2 cellular contexts compared by ENCODE assay signal in the genomic region with DNA sequence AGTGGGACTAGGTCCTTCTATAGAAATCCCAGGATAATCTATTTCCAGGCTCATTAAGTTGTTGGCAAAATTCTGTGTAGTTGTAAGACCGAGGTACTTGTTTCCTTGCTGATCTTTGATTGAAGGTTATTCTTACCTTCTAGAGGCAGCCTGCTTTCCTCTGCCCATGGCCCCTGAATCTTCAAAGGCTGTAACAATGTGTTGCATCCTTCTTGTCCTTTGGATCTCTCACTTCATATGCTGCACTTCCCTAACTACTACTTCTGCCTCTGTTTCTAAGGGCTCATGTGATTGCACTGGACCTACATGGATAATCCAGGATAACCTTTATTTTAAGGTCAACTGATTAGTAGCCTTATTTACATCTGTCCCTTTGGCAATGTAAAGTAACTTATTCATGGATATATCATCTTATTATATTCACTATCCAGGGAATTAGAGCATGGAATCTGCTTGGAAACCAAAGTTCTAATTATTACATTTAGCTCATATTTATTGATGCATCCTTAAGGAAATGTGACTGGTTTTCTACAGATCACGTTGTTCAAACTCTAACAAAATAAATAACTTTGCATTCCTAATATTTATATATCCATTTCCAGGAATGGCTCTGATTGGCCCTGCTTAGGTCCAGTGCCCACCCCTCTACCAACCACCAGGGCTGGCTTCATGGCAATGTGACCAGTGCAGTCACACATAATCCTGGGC.
TF ChIP-seq lines count a peak whose summit lies in the region.

No MANE protein-coding gene starts in this region.

TF ChIP-seq in GM23338, 12 proteins besides CTCF, POLR2A, EP300 and RAD21 (continued from another document and continues in another):
- TF ChIP-seq, protein P1, sequence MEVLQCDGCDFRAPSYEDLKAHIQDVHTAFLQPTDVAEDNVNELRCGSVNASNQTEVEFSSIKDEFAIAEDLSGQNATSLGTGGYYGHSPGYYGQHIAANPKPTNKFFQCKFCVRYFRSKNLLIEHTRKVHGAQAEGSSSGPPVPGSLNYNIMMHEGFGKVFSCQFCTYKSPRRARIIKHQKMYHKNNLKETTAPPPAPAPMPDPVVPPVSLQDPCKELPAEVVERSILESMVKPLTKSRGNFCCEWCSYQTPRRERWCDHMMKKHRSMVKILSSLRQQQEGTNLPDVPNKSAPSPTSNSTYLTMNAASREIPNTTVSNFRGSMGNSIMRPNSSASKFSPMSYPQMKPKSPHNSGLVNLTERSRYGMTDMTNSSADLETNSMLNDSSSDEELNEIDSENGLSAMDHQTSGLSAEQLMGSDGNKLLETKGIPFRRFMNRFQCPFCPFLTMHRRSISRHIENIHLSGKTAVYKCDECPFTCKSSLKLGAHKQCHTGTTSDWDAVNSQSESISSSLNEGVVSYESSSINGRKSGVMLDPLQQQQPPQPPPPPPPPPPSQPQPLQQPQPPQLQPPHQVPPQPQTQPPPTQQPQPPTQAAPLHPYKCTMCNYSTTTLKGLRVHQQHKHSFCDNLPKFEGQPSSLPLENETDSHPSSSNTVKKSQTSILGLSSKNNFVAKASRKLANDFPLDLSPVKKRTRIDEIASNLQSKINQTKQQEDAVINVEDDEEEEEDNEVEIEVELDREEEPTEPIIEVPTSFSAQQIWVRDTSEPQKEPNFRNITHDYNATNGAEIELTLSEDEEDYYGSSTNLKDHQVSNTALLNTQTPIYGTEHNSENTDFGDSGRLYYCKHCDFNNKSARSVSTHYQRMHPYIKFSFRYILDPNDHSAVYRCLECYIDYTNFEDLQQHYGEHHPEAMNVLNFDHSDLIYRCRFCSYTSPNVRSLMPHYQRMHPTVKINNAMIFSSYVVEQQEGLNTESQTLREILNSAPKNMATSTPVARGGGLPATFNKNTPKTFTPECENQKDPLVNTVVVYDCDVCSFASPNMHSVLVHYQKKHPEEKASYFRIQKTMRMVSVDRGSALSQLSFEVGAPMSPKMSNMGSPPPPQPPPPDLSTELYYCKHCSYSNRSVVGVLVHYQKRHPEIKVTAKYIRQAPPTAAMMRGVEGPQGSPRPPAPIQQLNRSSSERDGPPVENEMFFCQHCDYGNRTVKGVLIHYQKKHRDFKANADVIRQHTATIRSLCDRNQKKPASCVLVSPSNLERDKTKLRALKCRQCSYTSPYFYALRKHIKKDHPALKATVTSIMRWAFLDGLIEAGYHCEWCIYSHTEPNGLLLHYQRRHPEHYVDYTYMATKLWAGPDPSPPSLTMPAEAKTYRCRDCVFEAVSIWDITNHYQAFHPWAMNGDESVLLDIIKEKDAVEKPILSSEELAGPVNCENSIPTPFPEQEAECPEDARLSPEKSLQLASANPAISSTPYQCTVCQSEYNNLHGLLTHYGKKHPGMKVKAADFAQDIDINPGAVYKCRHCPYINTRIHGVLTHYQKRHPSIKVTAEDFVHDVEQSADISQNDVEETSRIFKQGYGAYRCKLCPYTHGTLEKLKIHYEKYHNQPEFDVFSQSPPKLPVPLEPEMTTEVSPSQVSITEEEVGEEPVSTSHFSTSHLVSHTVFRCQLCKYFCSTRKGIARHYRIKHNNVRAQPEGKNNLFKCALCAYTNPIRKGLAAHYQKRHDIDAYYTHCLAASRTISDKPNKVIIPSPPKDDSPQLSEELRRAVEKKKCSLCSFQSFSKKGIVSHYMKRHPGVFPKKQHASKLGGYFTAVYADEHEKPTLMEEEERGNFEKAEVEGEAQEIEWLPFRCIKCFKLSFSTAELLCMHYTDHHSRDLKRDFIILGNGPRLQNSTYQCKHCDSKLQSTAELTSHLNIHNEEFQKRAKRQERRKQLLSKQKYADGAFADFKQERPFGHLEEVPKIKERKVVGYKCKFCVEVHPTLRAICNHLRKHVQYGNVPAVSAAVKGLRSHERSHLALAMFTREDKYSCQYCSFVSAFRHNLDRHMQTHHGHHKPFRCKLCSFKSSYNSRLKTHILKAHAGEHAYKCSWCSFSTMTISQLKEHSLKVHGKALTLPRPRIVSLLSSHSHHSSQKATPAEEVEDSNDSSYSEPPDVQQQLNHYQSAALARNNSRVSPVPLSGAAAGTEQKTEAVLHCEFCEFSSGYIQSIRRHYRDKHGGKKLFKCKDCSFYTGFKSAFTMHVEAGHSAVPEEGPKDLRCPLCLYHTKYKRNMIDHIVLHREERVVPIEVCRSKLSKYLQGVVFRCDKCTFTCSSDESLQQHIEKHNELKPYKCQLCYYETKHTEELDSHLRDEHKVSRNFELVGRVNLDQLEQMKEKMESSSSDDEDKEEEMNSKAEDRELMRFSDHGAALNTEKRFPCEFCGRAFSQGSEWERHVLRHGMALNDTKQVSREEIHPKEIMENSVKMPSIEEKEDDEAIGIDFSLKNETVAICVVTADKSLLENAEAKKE (CRISPR knock-in tag; IDR thresholded peaks at IDR 0.05), result no peak
- TF ChIP-seq CREB1 (CRISPR knock-in tag; IDR thresholded peaks at IDR 0.05; ENCODE audit: low read depth) (no peak), EZH2 (IDR thresholded peaks at IDR 0.05; ENCODE audit: low read depth, unreplicated experiment) (no peak), JUNB (IDR thresholded peaks at IDR 0.05; ENCODE audit: unreplicated experiment) (no peak), ETS1 (IDR thresholded peaks at IDR 0.05) (no peak), POLR2AphosphoS5 (IDR thresholded peaks at IDR 0.05; ENCODE audit: low read depth) (no peak), NANOG (IDR thresholded peaks at IDR 0.05; ENCODE audit: borderline replicate concordance) (no peak)
- TF ChIP-seq, protein P2, sequence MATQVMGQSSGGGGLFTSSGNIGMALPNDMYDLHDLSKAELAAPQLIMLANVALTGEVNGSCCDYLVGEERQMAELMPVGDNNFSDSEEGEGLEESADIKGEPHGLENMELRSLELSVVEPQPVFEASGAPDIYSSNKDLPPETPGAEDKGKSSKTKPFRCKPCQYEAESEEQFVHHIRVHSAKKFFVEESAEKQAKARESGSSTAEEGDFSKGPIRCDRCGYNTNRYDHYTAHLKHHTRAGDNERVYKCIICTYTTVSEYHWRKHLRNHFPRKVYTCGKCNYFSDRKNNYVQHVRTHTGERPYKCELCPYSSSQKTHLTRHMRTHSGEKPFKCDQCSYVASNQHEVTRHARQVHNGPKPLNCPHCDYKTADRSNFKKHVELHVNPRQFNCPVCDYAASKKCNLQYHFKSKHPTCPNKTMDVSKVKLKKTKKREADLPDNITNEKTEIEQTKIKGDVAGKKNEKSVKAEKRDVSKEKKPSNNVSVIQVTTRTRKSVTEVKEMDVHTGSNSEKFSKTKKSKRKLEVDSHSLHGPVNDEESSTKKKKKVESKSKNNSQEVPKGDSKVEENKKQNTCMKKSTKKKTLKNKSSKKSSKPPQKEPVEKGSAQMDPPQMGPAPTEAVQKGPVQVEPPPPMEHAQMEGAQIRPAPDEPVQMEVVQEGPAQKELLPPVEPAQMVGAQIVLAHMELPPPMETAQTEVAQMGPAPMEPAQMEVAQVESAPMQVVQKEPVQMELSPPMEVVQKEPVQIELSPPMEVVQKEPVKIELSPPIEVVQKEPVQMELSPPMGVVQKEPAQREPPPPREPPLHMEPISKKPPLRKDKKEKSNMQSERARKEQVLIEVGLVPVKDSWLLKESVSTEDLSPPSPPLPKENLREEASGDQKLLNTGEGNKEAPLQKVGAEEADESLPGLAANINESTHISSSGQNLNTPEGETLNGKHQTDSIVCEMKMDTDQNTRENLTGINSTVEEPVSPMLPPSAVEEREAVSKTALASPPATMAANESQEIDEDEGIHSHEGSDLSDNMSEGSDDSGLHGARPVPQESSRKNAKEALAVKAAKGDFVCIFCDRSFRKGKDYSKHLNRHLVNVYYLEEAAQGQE (IDR thresholded peaks at IDR 0.05; ENCODE audit: unreplicated experiment), result no peak

TF ChIP-seq in K562, 482 proteins besides CTCF, POLR2A, EP300 and RAD21 (continued from another document):
- TF ChIP-seq CHAMP1 (IDR thresholded peaks at IDR 0.05) (0 out of 2 replicates have a peak, but pooled peaks have one; percentile 40), NR2C1 (IDR thresholded peaks at IDR 0.05) (no peak), NR2C1 (tag; IDR thresholded peaks at IDR 0.05) (0 out of 2 replicates have a peak, but pooled peaks have one; percentile 12), ESRRA (IDR thresholded peaks at IDR 0.05; ENCODE audit: borderline replicate concordance, low read depth) (peak; percentile 36; the same call in 1 of the 2 replicates), HDAC3 (IDR thresholded peaks at IDR 0.05; ENCODE audit: borderline replicate concordance, partially characterized antibody) (no peak), NFRKB (IDR thresholded peaks at IDR 0.05; ENCODE audit: low read depth) (0 out of 2 replicates have a peak, but pooled peaks have one; percentile 16), TFAM (CRISPR knock-in tag; conservative IDR thresholded peaks at IDR 0.05) (no peak), NFXL1 (CRISPR knock-in tag; IDR thresholded peaks at IDR 0.05) (no peak), MLX (CRISPR knock-in tag; conservative IDR thresholded peaks at IDR 0.05) (0 out of 4 replicates have a peak, but pooled peaks of 1 of the 2 experiments have one; percentile 59), HNRNPH1 (optimal IDR thresholded peaks at IDR 0.05; ENCODE audit: low read depth, low read length) (no peak)
- TF ChIP-seq, protein P3, sequence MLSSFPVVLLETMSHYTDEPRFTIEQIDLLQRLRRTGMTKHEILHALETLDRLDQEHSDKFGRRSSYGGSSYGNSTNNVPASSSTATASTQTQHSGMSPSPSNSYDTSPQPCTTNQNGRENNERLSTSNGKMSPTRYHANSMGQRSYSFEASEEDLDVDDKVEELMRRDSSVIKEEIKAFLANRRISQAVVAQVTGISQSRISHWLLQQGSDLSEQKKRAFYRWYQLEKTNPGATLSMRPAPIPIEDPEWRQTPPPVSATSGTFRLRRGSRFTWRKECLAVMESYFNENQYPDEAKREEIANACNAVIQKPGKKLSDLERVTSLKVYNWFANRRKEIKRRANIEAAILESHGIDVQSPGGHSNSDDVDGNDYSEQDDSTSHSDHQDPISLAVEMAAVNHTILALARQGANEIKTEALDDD (IDR thresholded peaks at IDR 0.05), result 0 out of 2 replicates have a peak, but pooled peaks have one; percentile 46
- TF ChIP-seq, protein P4, sequence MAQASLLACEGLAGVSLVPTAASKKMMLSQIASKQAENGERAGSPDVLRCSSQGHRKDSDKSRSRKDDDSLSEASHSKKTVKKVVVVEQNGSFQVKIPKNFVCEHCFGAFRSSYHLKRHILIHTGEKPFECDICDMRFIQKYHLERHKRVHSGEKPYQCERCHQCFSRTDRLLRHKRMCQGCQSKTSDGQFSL (CRISPR knock-in tag; IDR thresholded peaks at IDR 0.05), result no peak
- TF ChIP-seq, protein P4 (tag; IDR thresholded peaks at IDR 0.05), result 0 out of 4 replicates have a peak, but pooled peaks of 1 of the 2 experiments have one; percentile 20
TF ChIP-seq in K562: peak in this region for 11.
